Comparison of ENCODE assay signal across 8 cellular contexts in genomic region chr22:20080445-20080775, GRCh38. TPM values are rescaled to one million over a fixed set of nuclear protein-coding genes. Genes with fewer than 3 reads are reported as not detected.
A peak's percentile ranks its signal among the peaks of the same experiment; 100 is the strongest.
DNase-seq lines count a peak whose midpoint lies in the region; ATAC-seq, FAIRE-seq and TF ChIP-seq lines count a peak whose summit lies in the region.

No MANE protein-coding gene starts in this region.

- no peaks in the 10 kb centered on the region; the same call in 1 of the 2 replicates for H4K20me1 ChIP-seq in Karpas-422 (ENCODE audit: insufficient read depth, low read depth, low read length)

- H3K9ac ChIP-seq in Karpas-422 (ENCODE audit: low read length) = peak overlapping the region; percentile 81
- H3K9ac ChIP-seq in duodenal mucosa (ENCODE audit: low read depth in 1 of 2, low read length in 2 of 2) = peak overlapping the region; percentile 85 to 91

- H3K4me1 ChIP-seq in Karpas-422 (ENCODE audit: low read length) = peaks cover 31% of the 10 kb centered on the region
- H3K4me1 ChIP-seq in duodenal mucosa (ENCODE audit: control insufficient read depth in 1 of 2, insufficient read depth in 2 of 2, low read length in 2 of 2) = peaks cover 22 to 40% of the 10 kb centered on the region in 2 donors

- no peaks in the 10 kb centered on the region for H3K27me3 ChIP-seq in Karpas-422 (ENCODE audit: low read length)
- no peaks in the 10 kb centered on the region for H3K27me3 ChIP-seq in duodenal mucosa (ENCODE audit: control insufficient read depth in 1 of 2, insufficient read depth in 2 of 2, low read length in 2 of 2)

- no peak for FAIRE-seq in GM12891 (lab: Jason Lieb, UNC)

- H3K36me3 ChIP-seq in Karpas-422 (ENCODE audit: insufficient read depth, low read length) = peaks cover 4% of the 10 kb centered on the region; the same call in 1 of the 2 replicates
- peaks cover 0 to 4% of the 10 kb centered on the region in 2 donors for H3K36me3 ChIP-seq in duodenal mucosa (ENCODE audit: control insufficient read depth in 1 of 2, insufficient read depth in 2 of 2, low read length in 2 of 2)

- H2AFZ ChIP-seq in Karpas-422 (ENCODE audit: low read length) = 0 out of 2 replicates have a peak overlapping the region, but pooled peaks have one; percentile 1

- peak; percentile 89 for DNase-seq in GM12891 (ENCODE audit: insufficient read length, low spot score)
- DNase-seq in Karpas-422 = peak; percentile 87
- peak; percentile 67 to 76 for DNase-seq in activated CD4-positive, alpha-beta T cell treated with anti-CD3 and anti-CD28 coated beads for 4 hours
- DNase-seq in lung microvascular endothelial cell (ENCODE audit: low read depth in 2 of 2) = peak; percentile 50 to 63
- DNase-seq in stimulated activated CD8-positive, alpha-beta memory T cell treated with anti-CD3 and anti-CD28 coated beads, Interleukin-15, amount 100 ng/mL, for 1 hour (ENCODE audit: low read depth) = peak; percentile 41
- no peak for DNase-seq in NCI-H187 treated with DMSO at 0.1 percent for 48 hours (lab: John Stamatoyannopoulos, UW)

- H3K9me2 ChIP-seq in Karpas-422 (replicated peaks; ENCODE audit: insufficient read depth, low read length) = no peaks in the 10 kb centered on the region

- peak overlapping the region; percentile 84 for H3K4me2 ChIP-seq in Karpas-422 (ENCODE audit: low read depth, low read length, poor library complexity, severe bottlenecking)

- ATAC-seq in GM21825 (IDR thresholded peaks at IDR 0.05; ENCODE audit: unreplicated experiment) = peak; percentile 49

- TF ChIP-seq POLR2A in GM12891 (IDR thresholded peaks at IDR 0.05; ENCODE audit: low read depth, low read length) = no peak

- H3K9me3 ChIP-seq in Karpas-422 (ENCODE audit: low read length) = no peaks in the 10 kb centered on the region
- H3K9me3 ChIP-seq in duodenal mucosa (ENCODE audit: control insufficient read depth in 1 of 2, low read length in 2 of 2) = no peaks in the 10 kb centered on the region

- peak overlapping the region; percentile 86 for H3K4me3 ChIP-seq in Karpas-422 (ENCODE audit: low read length)
- H3K4me3 ChIP-seq in duodenal mucosa (ENCODE audit: low read depth in 1 of 2, low read length in 2 of 2) = peak overlapping the region; percentile 88 to 94

- H3K27ac ChIP-seq in Karpas-422 (ENCODE audit: low read length) (peak overlapping the region; percentile 78), duodenal mucosa (ENCODE audit: low read depth, low read length) (peak overlapping the region; percentile 50)

- H3K79me2 ChIP-seq in Karpas-422 (ENCODE audit: low read length) = peaks cover 55% of the 10 kb centered on the region

TF ChIP-seq in GM12891, 5 proteins besides CTCF, POLR2A, EP300 and RAD21:
- TF ChIP-seq SPI1 (IDR thresholded peaks at IDR 0.05; ENCODE audit: low read depth, low read length) = no peak
- no peak for TF ChIP-seq PAX5 (IDR thresholded peaks at IDR 0.05; ENCODE audit: insufficient read depth, low read length, severe bottlenecking)
- no peak for TF ChIP-seq POLR2AphosphoS5 (IDR thresholded peaks at IDR 0.05; ENCODE audit: low read depth, low read length)
- TF ChIP-seq TAF1 (IDR thresholded peaks at IDR 0.05; ENCODE audit: low read depth, low read length) = no peak
- no peak for TF ChIP-seq POU2F2 (IDR thresholded peaks at IDR 0.05; ENCODE audit: low read depth, low read length)

RNA-seq across cellular contexts. Expression of gene DGCR8, which starts 0.4 kb away (rescaled TPM):
- 13.9 TPM for polyA plus RNA-seq in GM12891 (2012; ENCODE audit: low read depth, missing spikeins)
- total RNA-seq in Karpas-422 (2014; rRNA removed; shearing (Covaris generic); ENCODE audit: low replicate concordance) = 16.4 and 26.6 TPM in 2 replicates
- total RNA-seq in lung microvascular endothelial cell = 17.4 and 23.2 TPM in 2 replicates

RNA-seq across cellular contexts. Expression of gene RANBP1, which starts 35.5 kb away (rescaled TPM):
- polyA plus RNA-seq in GM12891 (2012; ENCODE audit: low read depth, missing spikeins) = 168 TPM
- total RNA-seq in Karpas-422 (2014; rRNA removed; shearing (Covaris generic); ENCODE audit: low replicate concordance) = 133 and 205 TPM in 2 replicates
- total RNA-seq in lung microvascular endothelial cell = 99.2 and 108 TPM in 2 replicates

RNA-seq across cellular contexts. Expression of gene TRMT2A, which starts 36.6 kb away (rescaled TPM):
- polyA plus RNA-seq in GM12891 (2012; ENCODE audit: low read depth, missing spikeins) = 45.8 TPM
- total RNA-seq in Karpas-422 (2014; rRNA removed; shearing (Covaris generic); ENCODE audit: low replicate concordance) = 54.8 and 130 TPM in 2 replicates
- 24.0 and 31.0 TPM in 2 replicates for total RNA-seq in lung microvascular endothelial cell

RNA-seq across cellular contexts. Expression of gene ZDHHC8, which starts 51.2 kb away (rescaled TPM):
- polyA plus RNA-seq in GM12891 (2012; ENCODE audit: low read depth, missing spikeins) = 7.3 TPM
- total RNA-seq in Karpas-422 (2014; rRNA removed; shearing (Covaris generic); ENCODE audit: low replicate concordance) = 8.9 and 11.5 TPM in 2 replicates
- total RNA-seq in lung microvascular endothelial cell = 2.8 and 4.2 TPM in 2 replicates

RNA-seq across cellular contexts. Expression of gene TANGO2, which starts 59.5 kb away (rescaled TPM):
- 11.5 TPM for polyA plus RNA-seq in GM12891 (2012; ENCODE audit: low read depth, missing spikeins)
- 36.8 and 39.0 TPM in 2 replicates for total RNA-seq in Karpas-422 (2014; rRNA removed; shearing (Covaris generic); ENCODE audit: low replicate concordance)
- 42.3 and 46.8 TPM in 2 replicates for total RNA-seq in lung microvascular endothelial cell
